ENCODE assay signal across 11 cellular contexts in genomic region chr3:27914199-27914598, GRCh38.
DNase-seq lines count a peak whose midpoint lies in the region; ATAC-seq and TF ChIP-seq lines count a peak whose summit lies in the region.
"Had no signal": no experiment of that assay in that cellular context is flagged by ENCODE, and none has a peak within 500 bp of the region (broad histone marks: within the 10 kb centered on the region; RNA-seq: fewer than 3 reads in every experiment).

No MANE protein-coding gene starts in this region.

- ATAC-seq in left ventricle myocardium superior (no peak), HG03354 (IDR thresholded peaks at IDR 0.05; ENCODE audit: poor library complexity, severe bottlenecking, unreplicated experiment) (no peak)

- no peaks in the 10 kb centered on the region for H3K27me3 ChIP-seq in uterus
- H3K27me3 ChIP-seq: BLaER1 had no signal

- TF ChIP-seq POLR2A in NB4 (IDR thresholded peaks at IDR 0.05; ENCODE audit: extremely low read depth, insufficient read length): no peak
- TF ChIP-seq POLR2A in uterus (IDR thresholded peaks at IDR 0.05): no peak

- no peak overlapping the region for H3K27ac ChIP-seq in 22Rv1
- H3K27ac ChIP-seq in uterus: no peak overlapping the region
- H3K27ac ChIP-seq: BLaER1 had no signal

- TF ChIP-seq CTCF in 22Rv1 (IDR thresholded peaks at IDR 0.05) (peak; percentile 39), NB4 (IDR thresholded peaks at IDR 0.05; ENCODE audit: low read depth, low read length) (peak; percentile 40), choroid plexus epithelial cell (conservative IDR thresholded peaks at IDR 0.05; ENCODE audit: low read depth, low read length) (peak; percentile 35), uterus (IDR thresholded peaks at IDR 0.05) (no peak)

- intact Hi-C loops in left ventricle myocardium superior (cut with micrococcal nuclease) (no loop called here), uterus (cut with DNase I; ENCODE audit: low total_unique reads) (no loop called here)

- H3K9me3 ChIP-seq in uterus: no peaks in the 10 kb centered on the region
- H3K9me3 ChIP-seq: BLaER1 had no signal

- H3K36me3 ChIP-seq in uterus: no peaks in the 10 kb centered on the region
- H3K36me3 ChIP-seq: BLaER1 had no signal

- no peak overlapping the region for H3K4me3 ChIP-seq in NB4 (ENCODE audit: low read depth, low read length)
- H3K4me3 ChIP-seq in choroid plexus epithelial cell (ENCODE audit: low read depth, low read length): no peak overlapping the region
- H3K4me3 ChIP-seq in uterus: no peak overlapping the region
- H3K4me3 ChIP-seq: BLaER1 had no signal

- no peaks in the 10 kb centered on the region for H3K4me1 ChIP-seq in uterus
- H3K4me1 ChIP-seq: BLaER1 had no signal

- DNase-seq in GM03348 (ENCODE audit: low spot score) (peak; percentile 11), NB4 (ENCODE audit: low read depth) (peak; percentile 29), choroid plexus epithelial cell (ENCODE audit: low read depth) (peak; percentile 4), NCI-H2227 treated with DMSO at 0.1 percent for 48 hours (lab: John Stamatoyannopoulos, UW) (no peak), left ventricle myocardium superior (no peak), uterus (no peak)
- DNase-seq: activated CD8-positive, alpha-beta memory T cell treated with anti-CD3 and anti-CD28 coated beads, Interleukin-2, amount 50 U/mL, for 48 hours; NCI-H1436 had no signal

Comparison
In these comparisons a context has a peak if more than half of its experiments do, and no peak if none do; other contexts are left out.
1. CTCF ChIP-seq: peak in 22Rv1 (single experiment), NB4 (single experiment) and choroid plexus epithelial cell (single experiment); none in uterus (0 of 4).
2. DNase-seq: peak in GM03348 (single experiment), NB4 (single experiment) and choroid plexus epithelial cell (single experiment); none in NCI-H2227 treated with DMSO at 0.1 percent for 48 hours (single experiment), left ventricle myocardium superior (single experiment) and uterus (0 of 2).